ENCODE assay signal across 23 cellular contexts in the genomic region with DNA sequence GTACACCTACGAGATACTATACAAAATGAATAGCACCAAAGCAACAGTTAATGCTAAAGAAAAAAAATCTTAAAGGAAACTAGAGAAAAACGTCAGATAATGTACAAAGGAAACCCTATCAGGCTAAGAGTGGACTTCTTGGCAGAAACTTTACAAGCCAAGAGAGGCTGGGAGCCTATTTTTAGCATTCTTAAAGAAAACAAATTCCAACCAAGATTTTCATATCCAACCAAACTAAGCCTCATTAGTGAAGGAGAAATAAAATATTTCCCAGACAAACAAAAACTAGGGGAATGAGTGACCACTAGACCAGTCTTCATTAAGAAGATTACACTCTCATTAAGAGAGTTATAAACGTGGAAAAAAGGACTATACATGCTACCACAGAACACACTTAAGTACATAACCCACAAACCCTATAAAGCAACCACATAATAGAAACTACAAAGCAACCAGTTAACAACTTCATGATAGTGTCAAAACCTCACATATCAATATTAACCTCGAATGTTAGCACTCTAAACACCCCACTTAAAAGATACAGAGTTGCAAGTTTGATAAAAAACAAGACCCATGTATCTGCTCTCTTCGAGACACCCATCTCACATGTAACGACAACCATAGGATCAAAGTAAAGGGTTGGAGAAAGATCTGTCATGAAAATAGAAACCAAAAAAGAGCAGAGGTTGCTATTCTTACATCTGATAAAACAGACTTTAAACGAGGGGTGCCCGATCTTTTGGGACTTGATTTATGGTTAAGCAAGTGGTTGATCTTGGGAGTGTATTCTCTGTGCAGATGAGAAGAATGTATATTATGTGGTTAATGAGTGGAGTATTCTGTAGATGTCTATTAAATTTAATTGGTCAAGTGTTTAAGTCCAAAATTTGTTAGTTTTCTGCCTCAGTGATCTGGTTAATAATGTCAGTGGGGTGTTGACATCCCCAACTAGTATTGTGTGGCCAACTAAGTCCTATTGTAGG.
"Had no signal": no experiment of that assay in that cellular context is flagged by ENCODE, and none has a peak within 500 bp of the region (broad histone marks: within the 10 kb centered on the region; RNA-seq: fewer than 3 reads in every experiment).

No MANE protein-coding gene starts in this region.

- H3K4me3 ChIP-seq: cardiac muscle cell had no signal

- H3K27ac Mint-ChIP-seq: activated CD4-positive, alpha-beta memory T cell treated with anti-CD3 and anti-CD28 coated beads for 36 hours; activated CD4-positive, alpha-beta T cell treated with anti-CD3 and anti-CD28 coated beads, Interleukin-2, amount 10 ng/mL, durations not matched to agents 7 days and 5 days; activated naive CD8-positive, alpha-beta T cell had no signal

- H3K4me1 Mint-ChIP-seq: activated CD4-positive, alpha-beta T cell treated with anti-CD3 and anti-CD28 coated beads, Interleukin-2, amount 10 ng/mL, durations not matched to agents 7 days and 5 days had no signal

- H3K27me3 Mint-ChIP-seq: activated CD4-positive, alpha-beta memory T cell treated with anti-CD3 and anti-CD28 coated beads for 36 hours; activated CD4-positive, alpha-beta T cell treated with anti-CD3 and anti-CD28 coated beads, Interleukin-2, amount 10 ng/mL, durations not matched to agents 7 days and 5 days; activated naive CD8-positive, alpha-beta T cell had no signal

- H3K36me3 ChIP-seq: brain microvascular endothelial cell, cardiac muscle cell had no signal

- FAIRE-seq: astrocyte, colon had no signal

- H3K36me3 Mint-ChIP-seq: activated CD4-positive, alpha-beta memory T cell treated with anti-CD3 and anti-CD28 coated beads for 36 hours; activated naive CD8-positive, alpha-beta T cell had no signal

- H3K27ac ChIP-seq: brain microvascular endothelial cell, cardiac muscle cell, VCaP had no signal

- H3K4me3 Mint-ChIP-seq: activated CD4-positive, alpha-beta memory T cell treated with anti-CD3 and anti-CD28 coated beads for 36 hours; activated CD4-positive, alpha-beta T cell treated with anti-CD3 and anti-CD28 coated beads, Interleukin-2, amount 10 ng/mL, durations not matched to agents 7 days and 5 days; activated naive CD8-positive, alpha-beta T cell; activated T-cell treated with anti-CD3 and anti-CD28 coated beads, Interleukin-2, amount 50 U/mL, for 4 hours had no signal

- H3K27me3 ChIP-seq: brain microvascular endothelial cell, cardiac muscle cell had no signal

- ATAC-seq: activated T-cell treated with anti-CD3 and anti-CD28 coated beads, Interleukin-2, amount 50 U/mL, for 4 hours had no signal

- DNase-seq: activated CD4-positive, alpha-beta memory T cell treated with anti-CD3 and anti-CD28 coated beads for 36 hours; activated CD4-positive, alpha-beta T cell treated with anti-CD3 and anti-CD28 coated beads, Interleukin-2, amount 10 ng/mL, durations not matched to agents 7 days and 5 days; activated CD4-positive, CD25-positive, alpha-beta regulatory T cell; activated CD8-positive, alpha-beta memory T cell treated with anti-CD3 and anti-CD28 coated beads for 24 hours; activated effector memory CD4-positive, alpha-beta T cell treated with anti-CD3 and anti-CD28 coated beads, Interleukin-2, amount 50 U/mL, for 16 hours; activated naive CD4-positive, alpha-beta T cell treated with Interleukin-2 at 50 U/mL for 16 hours; activated T-cell treated with anti-CD3 and anti-CD28 coated beads, Interleukin-2, amount 50 U/mL, for 4 hours; amygdala; brain microvascular endothelial cell; NCI-H1048; NCI-H146; NCI-H187 treated with DMSO at 0.1 percent for 48 hours; NCI-H2081 treated with DMSO at 0.1 percent for 48 hours; NCI-H446; NCI-H524 treated with DMSO at 0.1 percent for 48 hours; NCI-H748 treated with DMSO at 0.1 percent for 48 hours; SIG-M5; T-helper 1 cell had no signal
